18 cellular contexts compared by ENCODE assay signal in the genomic region with DNA sequence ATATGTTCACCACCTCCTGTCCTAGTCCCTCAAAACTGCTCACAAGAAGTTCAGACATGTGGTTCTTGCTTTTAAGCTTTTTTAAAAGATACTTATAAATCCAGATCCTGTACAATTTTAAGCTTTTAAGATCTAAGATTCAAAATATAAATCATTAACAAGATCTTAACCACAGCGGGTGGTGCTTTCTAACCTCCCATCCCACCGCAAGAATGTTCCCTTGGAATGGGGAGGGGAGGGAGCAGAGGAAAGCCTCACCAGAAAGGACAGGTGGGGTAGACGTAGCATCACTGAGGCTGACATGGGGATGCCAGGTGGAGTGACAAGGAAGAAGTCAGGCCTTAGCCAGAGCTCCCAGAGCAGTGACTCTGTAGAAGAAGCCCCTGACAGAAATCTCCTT.
DNase-seq lines count a peak whose midpoint lies in the region; ATAC-seq and TF ChIP-seq lines count a peak whose summit lies in the region.
"Had no signal": no experiment of that assay in that cellular context is flagged by ENCODE, and none has a peak within 500 bp of the region (broad histone marks: within the 10 kb centered on the region; RNA-seq: fewer than 3 reads in every experiment).

No MANE protein-coding gene starts in this region.

- H2AFZ ChIP-seq in parathyroid adenoma = peak overlapping the region; percentile 47

- peak; percentile 56 for DNase-seq in HT-29 (ENCODE audit: low spot score)
- peak; percentile 23 for DNase-seq in kidney epithelial cell (ENCODE audit: low read depth)
- DNase-seq in activated naive CD4-positive, alpha-beta T cell treated with anti-CD3 and anti-CD28 coated beads, Interleukin-2, amount 50 U/mL, for 72 hours (ENCODE audit: low spot score in 2 of 2) = no peak
- DNase-seq in SIG-M5 treated with dmso at 0.1 percent for 504 hours (lab: John Stamatoyannopoulos, UW; ENCODE audit: unreplicated experiment) = no peak
- DNase-seq in SW 1271 (lab: John Stamatoyannopoulos, UW) = no peak
- DNase-seq: Caco-2; CD4-positive, alpha-beta T cell; DMS153; DMS79; GDM1; GOT3; H7; HFFc6; IMR-90 had no signal

- no peak overlapping the region for H3K27ac ChIP-seq in parathyroid adenoma
- H3K27ac ChIP-seq: C4-2B, HL-60 had no signal

- H3K79me2 ChIP-seq in parathyroid adenoma = no peaks in the 10 kb centered on the region

- no peaks in the 10 kb centered on the region for H3K36me3 ChIP-seq in kidney epithelial cell (ENCODE audit: control insufficient read depth, insufficient read depth, low read length)
- H3K36me3 ChIP-seq in parathyroid adenoma (ENCODE audit: control insufficient read depth, insufficient read depth, low read length) = no peaks in the 10 kb centered on the region

- no peaks in the 10 kb centered on the region for H3K9me3 ChIP-seq in parathyroid adenoma (ENCODE audit: control insufficient read depth, low read length)

- no peak for ATAC-seq in activated naive CD4-positive, alpha-beta T cell treated with anti-CD3 and anti-CD28 coated beads, Interleukin-2, amount 50 U/mL, for 72 hours
- ATAC-seq: HCT116 had no signal

- H3K4me3 ChIP-seq in kidney epithelial cell (ENCODE audit: low read depth, low read length) = no peak overlapping the region
- no peak overlapping the region for H3K4me3 ChIP-seq in parathyroid adenoma (ENCODE audit: low read depth, low read length)

- TF ChIP-seq CTCF in kidney epithelial cell (IDR thresholded peaks at IDR 0.05; ENCODE audit: insufficient read depth, low read length, poor library complexity, severe bottlenecking) = no peak
- no peak for TF ChIP-seq CTCF in parathyroid adenoma (IDR thresholded peaks at IDR 0.05)

- H3K27me3 ChIP-seq in kidney epithelial cell (ENCODE audit: control insufficient read depth, insufficient read depth, low read length) (peaks cover 2% of the 10 kb centered on the region), parathyroid adenoma (ENCODE audit: control insufficient read depth, insufficient read depth, low read length) (no peaks in the 10 kb centered on the region)

- H3K9ac ChIP-seq in parathyroid adenoma = no peak overlapping the region

- no peaks in the 10 kb centered on the region for H3K36me3 Mint-ChIP-seq in activated naive CD4-positive, alpha-beta T cell treated with anti-CD3 and anti-CD28 coated beads, Interleukin-2, amount 50 U/mL, for 72 hours

- H3K27ac Mint-ChIP-seq in activated naive CD4-positive, alpha-beta T cell treated with anti-CD3 and anti-CD28 coated beads, Interleukin-2, amount 50 U/mL, for 72 hours = no peak overlapping the region
- H3K27ac Mint-ChIP-seq: CD4-positive, alpha-beta T cell; HFFc6 had no signal

- H3K4me2 ChIP-seq in parathyroid adenoma (ENCODE audit: low read length) = no peak overlapping the region

- peaks cover 30% of the 10 kb centered on the region for H3K4me1 ChIP-seq in parathyroid adenoma
- H3K4me1 ChIP-seq: Caco-2 had no signal

- peaks cover 0 to 5% of the 10 kb centered on the region in 2 donors for H3K9me3 Mint-ChIP-seq in activated naive CD4-positive, alpha-beta T cell treated with anti-CD3 and anti-CD28 coated beads, Interleukin-2, amount 50 U/mL, for 72 hours
- H3K9me3 Mint-ChIP-seq: CD4-positive, alpha-beta T cell; HFFc6 had no signal

Comparison
In these comparisons a context has a peak if more than half of its experiments do, and no peak if none do; other contexts are left out.
1. DNase-seq: peak in HT-29 (single experiment) and kidney epithelial cell (single experiment); none in activated naive CD4-positive, alpha-beta T cell treated with anti-CD3 and anti-CD28 coated beads, Interleukin-2, amount 50 U/mL, for 72 hours (0 of 2), SIG-M5 treated with dmso at 0.1 percent for 504 hours (single experiment) and SW 1271 (0 of 2).